In genomic region chr5:10828241-10828640, GRCh38 we compare ENCODE assay signal across 25 cellular contexts.
DNase-seq lines count a peak whose midpoint lies in the region; ATAC-seq, FAIRE-seq and TF ChIP-seq lines count a peak whose summit lies in the region.
"Had no signal": no experiment of that assay in that cellular context is flagged by ENCODE, and none has a peak within 500 bp of the region (broad histone marks: within the 10 kb centered on the region; RNA-seq: fewer than 3 reads in every experiment).

No MANE protein-coding gene starts in this region.

- FAIRE-seq in frontal cortex (lab: Jason Lieb, UNC) = no peak

- no peak overlapping the region for H3K4me3 ChIP-seq in fibroblast of the aortic adventitia (ENCODE audit: low read depth, low read length)
- H3K4me3 ChIP-seq: BLaER1 treated with 17β-estradiol and CSF1 and Interleukin-3, amounts not matched to agents 10 nM and 100 nM; PC-9; SJCRH30; skin epidermis; transverse colon had no signal

- ATAC-seq in HG03280 (IDR thresholded peaks at IDR 0.05; ENCODE audit: unreplicated experiment) = no peak
- ATAC-seq: foreskin keratinocyte; stimulated activated naive CD8-positive, alpha-beta T cell treated with anti-CD3 and anti-CD28 coated beads, Interleukin-15, Interleukin-2, amounts not matched to agents 100 U/mL and 50 U/mL, for 24 hours had no signal

- no peak for TF ChIP-seq CTCF in fibroblast of the aortic adventitia (IDR thresholded peaks at IDR 0.05; ENCODE audit: insufficient read depth, low read length)

- peak; percentile 42 for DNase-seq in GM04504 (ENCODE audit: low read depth)
- DNase-seq in amniotic epithelial cell (ENCODE audit: low read depth) = peak; percentile 62
- peak; percentile 60 for DNase-seq in fibroblast of the aortic adventitia (ENCODE audit: low read depth)
- peak; percentile 21 for DNase-seq in stromal cell of bone marrow (ENCODE audit: low read depth)
- DNase-seq in central memory CD4-positive, alpha-beta T cell = no peak
- DNase-seq in DMS114 treated with DMSO at 0.1 percent for 48 hours (lab: John Stamatoyannopoulos, UW; ENCODE audit: unreplicated experiment) = no peak
- no peak for DNase-seq in frontal cortex (ENCODE audit: low spot score in 2 of 2)
- DNase-seq: activated CD4-positive, CD25-positive, alpha-beta regulatory T cell; activated naive CD8-positive, alpha-beta T cell treated with anti-CD3 and anti-CD28 coated beads, Interleukin-2, amount 10 ng/mL, durations not matched to agents 7 days and 5 days; Calu3; effector memory CD4-positive, alpha-beta T cell; foreskin keratinocyte; H9; hypothalamus; NCI-H1694; NCI-H226; nephron progenitor cell; PC-9; posterior cingulate gyrus; SJCRH30; stimulated activated naive CD8-positive, alpha-beta T cell treated with anti-CD3 and anti-CD28 coated beads, Interleukin-15, Interleukin-2, amounts not matched to agents 100 U/mL and 50 U/mL, for 24 hours; transverse colon had no signal

Comparison
In these comparisons a context has a peak if more than half of its experiments do, and no peak if none do; other contexts are left out.
1. DNase-seq: peak in GM04504 (single experiment), amniotic epithelial cell (single experiment), fibroblast of the aortic adventitia (single experiment) and stromal cell of bone marrow (single experiment); none in central memory CD4-positive, alpha-beta T cell (single experiment), DMS114 treated with DMSO at 0.1 percent for 48 hours (single experiment) and frontal cortex (0 of 2).